28 cellular contexts compared by ENCODE assay signal in the genomic region with DNA sequence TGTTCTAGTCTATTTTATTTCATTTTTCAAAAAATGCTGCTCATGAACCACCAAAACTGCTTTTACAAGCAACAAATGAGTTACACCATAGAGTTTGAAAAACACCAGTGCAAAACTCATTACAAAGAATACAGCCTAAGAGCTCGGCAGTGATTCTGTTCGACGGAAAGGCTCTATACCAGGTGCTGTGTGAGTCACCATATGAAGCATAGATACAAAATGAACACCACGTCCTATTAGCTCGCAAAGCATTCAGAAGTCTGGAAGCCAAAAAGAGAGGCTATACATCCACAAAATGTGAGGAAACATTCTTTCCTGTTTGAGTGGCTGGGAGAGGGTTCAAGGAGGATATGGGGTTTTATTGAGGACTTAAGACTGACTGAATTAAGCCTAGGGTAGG.
A peak's percentile ranks its signal among the peaks of the same experiment; 100 is the strongest.
DNase-seq lines count a peak whose midpoint lies in the region; ATAC-seq and TF ChIP-seq lines count a peak whose summit lies in the region.
"Had no signal": no experiment of that assay in that cellular context is flagged by ENCODE, and none has a peak within 500 bp of the region (broad histone marks: within the 10 kb centered on the region; RNA-seq: fewer than 3 reads in every experiment).

No MANE protein-coding gene starts in this region.

- H4K5ac ChIP-seq in IMR-90 (ENCODE audit: low read depth, low read length), result no peak overlapping the region

- H2BK15ac ChIP-seq in IMR-90 (ENCODE audit: low read depth, low read length), result no peak overlapping the region

- no TSS peak for BruUV-seq in IMR-90 (replicated peaks; lab: Mats Ljungman, UMichigan)

- H2BK5ac ChIP-seq in IMR-90 (ENCODE audit: low read depth, low read length, poor library complexity, severe bottlenecking), result no peak overlapping the region

- no peak overlapping the region for H3K4me2 ChIP-seq in IMR-90 (ENCODE audit: low read depth, low read length)

- intact Hi-C loops in IMR-90 (cut with micrococcal nuclease), result no loop called here

- peak overlapping the region; percentile 28 for H3K27ac Mint-ChIP-seq in neural crest cell (ENCODE audit: unreplicated experiment)
- H3K27ac Mint-ChIP-seq: activated naive CD8-positive, alpha-beta T cell; nephron progenitor cell had no signal

- no peaks in the 10 kb centered on the region for H3K27me3 ChIP-seq in IMR-90 (ENCODE audit: control insufficient read depth, insufficient read depth, low read length)
- H3K27me3 ChIP-seq: dorsolateral prefrontal cortex, SJSA1, suprapubic skin, upper lobe of right lung had no signal

- H3K36me3 Mint-ChIP-seq in neural crest cell (ENCODE audit: low read depth), result no peaks in the 10 kb centered on the region

- dilution Hi-C loops in IMR-90 (cut with HindIII; ENCODE audit: low sequenced_read_pairs, unreplicated experiment), result no loop called here

- CTCF ChIA-PET in IMR-90 (lab: Yijun Ruan, JAX), result no interaction called here

- H3K4me1 ChIP-seq in IMR-90 (ENCODE audit: control insufficient read depth, insufficient read depth, low read length), result no peaks in the 10 kb centered on the region
- H3K4me1 ChIP-seq: parathyroid adenoma, SJSA1, suprapubic skin, upper lobe of right lung had no signal

- H3K9me1 ChIP-seq in IMR-90 (ENCODE audit: insufficient read depth, low read length), result no peaks in the 10 kb centered on the region; the same call in 1 of the 2 replicates

- peaks cover 5% of the 10 kb centered on the region for H3K4me1 Mint-ChIP-seq in neural crest cell
- H3K4me1 Mint-ChIP-seq: central memory CD8-positive, alpha-beta T cell had no signal

- TF ChIP-seq CTCF in IMR-90 (conservative IDR thresholded peaks at IDR 0.05; ENCODE audit: low read depth, low read length) (no peak), astrocyte of the spinal cord (IDR thresholded peaks at IDR 0.05; ENCODE audit: low read depth, low read length) (no peak), fibroblast of pulmonary artery (IDR thresholded peaks at IDR 0.05; ENCODE audit: low read length, missing control alignments) (no peak), neural crest cell (conservative IDR thresholded peaks at IDR 0.05) (no peak)

- H3K9me3 Mint-ChIP-seq in neural crest cell, result peaks cover 3% of the 10 kb centered on the region
- H3K9me3 Mint-ChIP-seq: central memory CD8-positive, alpha-beta T cell; H9 had no signal

- H2AK9ac ChIP-seq in IMR-90 (replicated peaks; ENCODE audit: low read depth, low read length, poor library complexity), result no peak overlapping the region

- H2AFZ ChIP-seq in IMR-90 (replicated peaks; ENCODE audit: low read length, poor library complexity), result no peak overlapping the region
- H2AFZ ChIP-seq: parathyroid adenoma had no signal

- no peak overlapping the region for H3K27ac ChIP-seq in IMR-90 (ENCODE audit: insufficient read depth, low read length)
- H3K27ac ChIP-seq: dorsolateral prefrontal cortex, HL-60, parathyroid adenoma, SJSA1, suprapubic skin, upper lobe of right lung, WERI-Rb-1 had no signal

- H3K9me3 ChIP-seq in IMR-90 (ENCODE audit: control insufficient read depth, insufficient read depth, low read length), result no peaks in the 10 kb centered on the region
- H3K9me3 ChIP-seq: SJSA1, suprapubic skin, upper lobe of right lung had no signal

- H3K56ac ChIP-seq in IMR-90 (ENCODE audit: extremely low read depth, insufficient read depth, low read length), result no peak overlapping the region

- no peak overlapping the region for H3K4me3 Mint-ChIP-seq in neural crest cell
- H3K4me3 Mint-ChIP-seq: activated naive CD8-positive, alpha-beta T cell; central memory CD8-positive, alpha-beta T cell; H9; nephron progenitor cell had no signal

- H3K4me3 ChIP-seq in IMR-90 (ENCODE audit: insufficient read depth, low read depth, low read length) (no peak overlapping the region), astrocyte of the spinal cord (ENCODE audit: low read depth, low read length) (no peak overlapping the region), fibroblast of pulmonary artery (replicated peaks; ENCODE audit: low read depth, low read length) (peak overlapping the region; percentile 6)
- H3K4me3 ChIP-seq: dorsolateral prefrontal cortex, SJSA1, suprapubic skin, upper lobe of right lung had no signal

- no peak overlapping the region for H2AK5ac ChIP-seq in IMR-90 (ENCODE audit: low read depth, low read length)

- in situ Hi-C loops in IMR-90 (cut with MboI; ENCODE audit: low sequenced_read_pairs) (no loop called here), astrocyte of the spinal cord (cut with HindIII; ENCODE audit: low sequenced_read_pairs) (no loop called here)

- H4K91ac ChIP-seq in IMR-90 (ENCODE audit: insufficient read depth, low read depth, low read length), result no peak overlapping the region

- no peak overlapping the region for H2BK20ac ChIP-seq in IMR-90 (ENCODE audit: low read depth, low read length)

- no peak overlapping the region for H3K18ac ChIP-seq in IMR-90 (ENCODE audit: low read depth, low read length)

- no peak for TF ChIP-seq POLR2A in IMR-90 (IDR thresholded peaks at IDR 0.05; ENCODE audit: low read depth, low read length)

- H3K79me1 ChIP-seq in IMR-90 (ENCODE audit: low read depth in 1 of 2, low read length in 2 of 2), result no peaks in the 10 kb centered on the region

- ATAC-seq in IMR-90 (ENCODE audit: low read depth) (no peak), HG03039 (IDR thresholded peaks at IDR 0.05; ENCODE audit: unreplicated experiment) (no peak)
- ATAC-seq: upper lobe of right lung had no signal

- H3K27me3 Mint-ChIP-seq in neural crest cell (ENCODE audit: low read depth), result no peaks in the 10 kb centered on the region
- H3K27me3 Mint-ChIP-seq: activated naive CD8-positive, alpha-beta T cell; central memory CD8-positive, alpha-beta T cell had no signal

- peaks cover 2% of the 10 kb centered on the region; the same call in 1 of the 2 replicates for H3K36me3 ChIP-seq in IMR-90 (ENCODE audit: control insufficient read depth, insufficient read depth, low read length)
- H3K36me3 ChIP-seq: SJSA1 had no signal

- no peak overlapping the region for H3K23ac ChIP-seq in IMR-90 (ENCODE audit: low read depth, low read length)

- no peak overlapping the region for H3K14ac ChIP-seq in IMR-90 (replicated peaks; ENCODE audit: low read depth, low read length)

- H3K4ac ChIP-seq in IMR-90 (ENCODE audit: low read depth, low read length), result no peak overlapping the region

- no peak overlapping the region for H3K9ac ChIP-seq in IMR-90 (ENCODE audit: low read depth, low read length)
- H3K9ac ChIP-seq: parathyroid adenoma had no signal

- H4K20me1 ChIP-seq in IMR-90 (ENCODE audit: insufficient read depth, low read length), result no peaks in the 10 kb centered on the region

- DNase-seq in IMR-90 (peak; percentile 13), astrocyte of the spinal cord (ENCODE audit: low read depth, low spot score) (peak; percentile 61), fibroblast of pulmonary artery (ENCODE audit: low read depth) (peak; percentile 78), neural crest cell (ENCODE audit: low read depth, low spot score) (no peak), DMS53 treated with DMSO at 0.1 percent for 48 hours (lab: John Stamatoyannopoulos, UW; ENCODE audit: unreplicated experiment) (no peak), NCI-H524 treated with DMSO at 0.1 percent for 48 hours (lab: John Stamatoyannopoulos, UW) (no peak)
- no peak for DNase-seq in activated CD4-positive, alpha-beta T cell treated with anti-CD3 and anti-CD28 coated beads, Interleukin-2, amount 50 U/mL, for 48 hours
- DNase-seq: activated CD4-positive, alpha-beta T cell treated with anti-CD3 and anti-CD28 coated beads for 48 hours; activated effector memory CD4-positive, alpha-beta T cell treated with anti-CD3 and anti-CD28 coated beads, Interleukin-2, amount 50 U/mL, for 16 hours; aorta; dorsolateral prefrontal cortex; H9; head of caudate nucleus; Karpas-422; NCI-H1436 treated with DMSO at 0.1 percent for 48 hours; NCI-H82; nephron progenitor cell; small intestine; stimulated activated naive CD4-positive, alpha-beta T cell treated with Interleukin-2 at 50 U/mL for 16 hours; upper lobe of right lung; WERI-Rb-1 had no signal

- no peak overlapping the region for H4K8ac ChIP-seq in IMR-90 (ENCODE audit: low read depth in 2 of 2, low read length in 2 of 2)

- no peak overlapping the region for H2BK120ac ChIP-seq in IMR-90 (ENCODE audit: low read depth, low read length)

- no CpG with 5 or more reads among the region's 5 CpGs for WGBS in IMR-90 (ENCODE audit: extremely low coverage in 2 of 2, insufficient read length in 1 of 2), 2 experiments

- TF ChIP-seq RAD21 in IMR-90 (IDR thresholded peaks at IDR 0.05; ENCODE audit: low read length), result no peak

- POLR2A ChIA-PET in IMR-90 (lab: Charles Lee; ENCODE audit: unreplicated experiment), result no interaction called here

TF ChIP-seq in IMR-90, 13 proteins besides CTCF, POLR2A, EP300 and RAD21 (continues in another document):
- TF ChIP-seq SMC3 (IDR thresholded peaks at IDR 0.05; ENCODE audit: low read depth, low read length), result no peak
- TF ChIP-seq MXI1 (IDR thresholded peaks at IDR 0.05; ENCODE audit: borderline replicate concordance, low read depth, low read length), result no peak
- TF ChIP-seq RFX5 (IDR thresholded peaks at IDR 0.05; ENCODE audit: low read depth, low read length), result no peak
- TF ChIP-seq NFE2L2 (IDR thresholded peaks at IDR 0.05; ENCODE audit: low read depth, low read length), result no peak
- no peak for TF ChIP-seq RCOR1 (IDR thresholded peaks at IDR 0.05; ENCODE audit: insufficient replicate concordance, low read length)
- TF ChIP-seq MAZ (IDR thresholded peaks at IDR 0.05; ENCODE audit: borderline replicate concordance, low read depth, low read length), result no peak
- no peak for TF ChIP-seq MAFK (IDR thresholded peaks at IDR 0.05; ENCODE audit: low read depth, low read length)
- no peak for TF ChIP-seq CEBPB (IDR thresholded peaks at IDR 0.05; ENCODE audit: low read depth, low read length)
- TF ChIP-seq BHLHE40 (IDR thresholded peaks at IDR 0.05; ENCODE audit: low read depth, low read length), result no peak
- TF ChIP-seq CHD1 (IDR thresholded peaks at IDR 0.05; ENCODE audit: low read depth, low read length), result no peak
- TF ChIP-seq, protein P1, sequence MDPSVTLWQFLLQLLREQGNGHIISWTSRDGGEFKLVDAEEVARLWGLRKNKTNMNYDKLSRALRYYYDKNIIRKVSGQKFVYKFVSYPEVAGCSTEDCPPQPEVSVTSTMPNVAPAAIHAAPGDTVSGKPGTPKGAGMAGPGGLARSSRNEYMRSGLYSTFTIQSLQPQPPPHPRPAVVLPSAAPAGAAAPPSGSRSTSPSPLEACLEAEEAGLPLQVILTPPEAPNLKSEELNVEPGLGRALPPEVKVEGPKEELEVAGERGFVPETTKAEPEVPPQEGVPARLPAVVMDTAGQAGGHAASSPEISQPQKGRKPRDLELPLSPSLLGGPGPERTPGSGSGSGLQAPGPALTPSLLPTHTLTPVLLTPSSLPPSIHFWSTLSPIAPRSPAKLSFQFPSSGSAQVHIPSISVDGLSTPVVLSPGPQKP (IDR thresholded peaks at IDR 0.05; ENCODE audit: borderline replicate concordance, low read depth, low read length), result no peak

Comparison
In these comparisons a context has a peak if more than half of its experiments do, and no peak if none do; other contexts are left out.
1. DNase-seq: peak in IMR-90 (single experiment), astrocyte of the spinal cord (single experiment) and fibroblast of pulmonary artery (single experiment); none in neural crest cell (single experiment), DMS53 treated with DMSO at 0.1 percent for 48 hours (single experiment), NCI-H524 treated with DMSO at 0.1 percent for 48 hours (single experiment) and activated CD4-positive, alpha-beta T cell treated with anti-CD3 and anti-CD28 coated beads, Interleukin-2, amount 50 U/mL, for 48 hours (0 of 2).